29 cellular contexts compared by ENCODE assay signal in the genomic region with DNA sequence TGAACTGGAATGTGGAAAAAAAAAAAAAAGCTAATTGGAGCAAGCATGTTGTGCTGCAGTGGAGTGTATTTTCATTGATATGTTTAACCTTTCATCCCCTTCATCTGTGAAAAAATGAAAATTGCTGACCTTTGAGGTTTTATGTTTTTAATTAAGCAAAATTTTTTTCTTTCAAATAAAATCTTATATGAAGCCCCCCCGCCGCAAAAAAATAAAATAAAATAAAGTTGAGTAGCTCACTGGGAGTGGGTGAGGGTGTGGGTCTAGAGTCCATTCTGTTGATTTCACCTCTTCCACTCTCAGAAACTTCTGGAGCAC. TPM values are rescaled to one million over a fixed set of nuclear protein-coding genes. Genes with fewer than 3 reads are reported as not detected.
"Had no signal": no experiment of that assay in that cellular context is flagged by ENCODE, and none has a peak within 500 bp of the region (broad histone marks: within the 10 kb centered on the region; RNA-seq: fewer than 3 reads in every experiment).

No MANE protein-coding gene starts in this region.

- H3K9me3 Mint-ChIP-seq: activated B cell treated with CpG ODN at 0.5 μM for 24 hours; activated naive CD4-positive, alpha-beta T cell treated with anti-CD3 and anti-CD28 coated beads, Interleukin-2, amount 50 U/mL, for 72 hours; activated T-helper 2 cell treated with anti-CD3 and anti-CD28 coated beads, Interferon-gamma antibody, Interleukin-2, Interleukin-4, amounts not matched to agents 10 μg/mL and 5 μg/mL and 100 μg/mL, durations not matched to agents 14 hours and 24 hours and 36 hours; central memory CD8-positive, alpha-beta T cell; neural crest cell; T-helper 2 cell treated with Interferon-gamma antibody and Interleukin-4, amounts not matched to agents 5 μg/mL and 100 μg/mL, for 36 hours had no signal

- H3K4me1 Mint-ChIP-seq: activated B cell treated with CpG ODN at 0.5 μM for 24 hours; activated CD8-positive, alpha-beta memory T cell treated with anti-CD3 and anti-CD28 coated beads, Interleukin-2, amount 10 ng/mL, durations not matched to agents 7 days and 5 days; central memory CD8-positive, alpha-beta T cell; naive thymus-derived CD8-positive, alpha-beta T cell; neural crest cell had no signal

- H3K4me3 ChIP-seq: esophagus muscularis mucosa, heart right ventricle, left lung, lung, pancreas, prostate gland, sigmoid colon, spleen, testis had no signal

- DNase-seq: activated B cell treated with CpG ODN at 0.5 μM for 24 hours; activated CD8-positive, alpha-beta memory T cell treated with anti-CD3 and anti-CD28 coated beads, Interleukin-2, amount 10 ng/mL, durations not matched to agents 7 days and 5 days; activated CD8-positive, alpha-beta T cell treated with anti-CD3 and anti-CD28 coated beads, Interleukin-2, amount 10 ng/mL, durations not matched to agents 7 days and 5 days; activated naive CD4-positive, alpha-beta T cell; activated T-cell treated with anti-CD3 and anti-CD28 coated beads, Interleukin-2, amount 50 U/mL, for 48 hours; effector CD4-positive, alpha-beta T cell; heart right ventricle; left lung; midbrain; naive thymus-derived CD8-positive, alpha-beta T cell; nucleus accumbens; pancreas; retina; sigmoid colon; spleen; stimulated activated CD4-positive, alpha-beta T cell treated with anti-CD3 and anti-CD28 coated beads, Interleukin-2, amount 100 ng/mL, for 48 hours; stimulated activated naive CD4-positive, alpha-beta T cell treated with Interleukin-2 at 50 U/mL for 16 hours; T-helper 1 cell had no signal

- H3K36me3 ChIP-seq: esophagus muscularis mucosa, heart right ventricle, left lung, pancreas, prostate gland, sigmoid colon, spleen had no signal

- H3K27me3 ChIP-seq: esophagus muscularis mucosa, heart right ventricle, left lung, pancreas, sigmoid colon, spleen, testis had no signal

- H3K27ac Mint-ChIP-seq: activated B cell treated with CpG ODN at 0.5 μM for 24 hours; activated CD8-positive, alpha-beta memory T cell treated with anti-CD3 and anti-CD28 coated beads, Interleukin-2, amount 10 ng/mL, durations not matched to agents 7 days and 5 days; activated CD8-positive, alpha-beta T cell treated with anti-CD3 and anti-CD28 coated beads, Interleukin-2, amount 10 ng/mL, durations not matched to agents 7 days and 5 days; activated naive CD4-positive, alpha-beta T cell treated with anti-CD3 and anti-CD28 coated beads, Interleukin-2, amount 50 U/mL, for 72 hours; activated T-helper 2 cell treated with anti-CD3 and anti-CD28 coated beads, Interferon-gamma antibody, Interleukin-2, Interleukin-4, amounts not matched to agents 10 μg/mL and 5 μg/mL and 100 μg/mL, durations not matched to agents 14 hours and 24 hours and 36 hours; naive thymus-derived CD8-positive, alpha-beta T cell; T-helper 2 cell treated with Interferon-gamma antibody and Interleukin-4, amounts not matched to agents 5 μg/mL and 100 μg/mL, for 36 hours had no signal

- H3K27ac ChIP-seq: left lung, pancreas, prostate gland, spleen, testis had no signal

- H3K4me1 ChIP-seq: pancreas, prostate gland, testis had no signal

- H3K27me3 Mint-ChIP-seq: activated CD8-positive, alpha-beta memory T cell treated with anti-CD3 and anti-CD28 coated beads, Interleukin-2, amount 10 ng/mL, durations not matched to agents 7 days and 5 days; central memory CD8-positive, alpha-beta T cell had no signal

- H3K9me3 ChIP-seq: esophagus muscularis mucosa, heart right ventricle, left lung, pancreas, prostate gland, sigmoid colon, spleen, testis had no signal

- FAIRE-seq: bronchial epithelial cell, colon, pancreas had no signal

- ATAC-seq: activated CD8-positive, alpha-beta memory T cell treated with anti-CD3 and anti-CD28 coated beads, Interleukin-2, amount 10 ng/mL, durations not matched to agents 7 days and 5 days; activated CD8-positive, alpha-beta T cell treated with anti-CD3 and anti-CD28 coated beads, Interleukin-2, amount 10 ng/mL, durations not matched to agents 7 days and 5 days; activated naive CD4-positive, alpha-beta T cell treated with anti-CD3 and anti-CD28 coated beads, Interleukin-2, amount 50 U/mL, for 72 hours; left lung; naive thymus-derived CD8-positive, alpha-beta T cell; pancreas had no signal

- H3K4me3 Mint-ChIP-seq: activated B cell treated with CpG ODN at 0.5 μM for 24 hours; activated CD8-positive, alpha-beta memory T cell treated with anti-CD3 and anti-CD28 coated beads, Interleukin-2, amount 10 ng/mL, durations not matched to agents 7 days and 5 days; activated CD8-positive, alpha-beta T cell treated with anti-CD3 and anti-CD28 coated beads, Interleukin-2, amount 10 ng/mL, durations not matched to agents 7 days and 5 days; central memory CD8-positive, alpha-beta T cell; naive thymus-derived CD8-positive, alpha-beta T cell; neural crest cell; T-helper 2 cell treated with Interferon-gamma antibody and Interleukin-4, amounts not matched to agents 5 μg/mL and 100 μg/mL, for 36 hours had no signal

- H3K36me3 Mint-ChIP-seq: activated CD8-positive, alpha-beta memory T cell treated with anti-CD3 and anti-CD28 coated beads, Interleukin-2, amount 10 ng/mL, durations not matched to agents 7 days and 5 days; activated naive CD4-positive, alpha-beta T cell treated with anti-CD3 and anti-CD28 coated beads, Interleukin-2, amount 50 U/mL, for 72 hours; naive thymus-derived CD8-positive, alpha-beta T cell had no signal

RNA-seq across cellular contexts. Expression of gene TEK, which starts 43.3 kb away (rescaled TPM):
- total RNA-seq: activated B cell treated with CpG ODN at 0.5 μM for 24 hours; activated CD8-positive, alpha-beta memory T cell treated with anti-CD3 and anti-CD28 coated beads, Interleukin-2, amount 10 ng/mL, durations not matched to agents 7 days and 5 days; activated CD8-positive, alpha-beta T cell treated with anti-CD3 and anti-CD28 coated beads, Interleukin-2, amount 10 ng/mL, durations not matched to agents 7 days and 5 days; activated naive CD4-positive, alpha-beta T cell treated with anti-CD3 and anti-CD28 coated beads, Interleukin-2, amount 50 U/mL, for 72 hours; activated T-helper 2 cell treated with anti-CD3 and anti-CD28 coated beads, Interferon-gamma antibody, Interleukin-2, Interleukin-4, amounts not matched to agents 10 μg/mL and 5 μg/mL and 100 μg/mL, durations not matched to agents 14 hours and 24 hours and 36 hours; naive thymus-derived CD8-positive, alpha-beta T cell had no signal
- polyA plus RNA-seq: naive thymus-derived CD8-positive, alpha-beta T cell had no signal
